Comparison of ENCODE assay signal across 27 cellular contexts in genomic region chr2:10594481-10594880, GRCh38.
DNase-seq lines count a peak whose midpoint lies in the region; ATAC-seq, FAIRE-seq and TF ChIP-seq lines count a peak whose summit lies in the region.
"Had no signal": no experiment of that assay in that cellular context is flagged by ENCODE, and none has a peak within 500 bp of the region (broad histone marks: within the 10 kb centered on the region; RNA-seq: fewer than 3 reads in every experiment).

No MANE protein-coding gene starts in this region.

- TF ChIP-seq POLR2A in K562 (conservative IDR thresholded peaks at IDR 0.05) = no peak

- no peaks in the 10 kb centered on the region for H4K20me1 ChIP-seq in K562 (replicated peaks; ENCODE audit: control insufficient read depth, insufficient read depth, low read length)

- no peak overlapping the region for H3K27ac ChIP-seq in K562 (ENCODE audit: extremely low read depth, low read depth, low read length)
- H3K27ac ChIP-seq in effector memory CD4-positive, alpha-beta T cell (ENCODE audit: insufficient read depth, low read length, poor library complexity, severe bottlenecking) = no peak overlapping the region
- H3K27ac ChIP-seq: A549; BLaER1 treated with 17β-estradiol and CSF1 and Interleukin-3, amounts not matched to agents 10 nM and 100 nM had no signal

- no peaks in the 10 kb centered on the region for H3K9me3 Mint-ChIP-seq in nephron
- H3K9me3 Mint-ChIP-seq in stimulated activated naive B cell treated with anti-CD40 and anti-IgM and Interleukin-4, amounts not matched to agents 10 μg/mL and 1 μg/mL and 100 μg/mL, for 72 hours = no peaks in the 10 kb centered on the region
- H3K9me3 Mint-ChIP-seq: CD4-positive, alpha-beta T cell; CD8-positive, alpha-beta memory T cell; HFFc6 had no signal

- 78% methylated on average over 5 of the region's 5 CpGs for WGBS in K562 (ENCODE audit: insufficient coverage, low coverage, missing lambda C conversion rate)

- no peak for TF ChIP-seq RAD21 in K562 (CRISPR knock-in tag; conservative IDR thresholded peaks at IDR 0.05 in 1 of 2, IDR thresholded peaks at IDR 0.05 in 1 of 2)

- no TSS peak for BruUV-seq in K562 (replicated peaks; lab: Mats Ljungman, UMichigan)

- no peak overlapping the region for H3K9ac ChIP-seq in K562 (ENCODE audit: insufficient read depth in 1 of 2, low read depth in 2 of 2, low read length in 2 of 2)
- H3K9ac ChIP-seq: BLaER1 treated with 17β-estradiol and CSF1 and Interleukin-3, amounts not matched to agents 10 nM and 100 nM had no signal

- H3K27me3 Mint-ChIP-seq in nephron (ENCODE audit: low read depth) = no peaks in the 10 kb centered on the region
- H3K27me3 Mint-ChIP-seq in stimulated activated naive B cell treated with anti-CD40 and anti-IgM and Interleukin-4, amounts not matched to agents 10 μg/mL and 1 μg/mL and 100 μg/mL, for 72 hours = no peaks in the 10 kb centered on the region
- H3K27me3 Mint-ChIP-seq: CD4-positive, alpha-beta T cell; CD8-positive, alpha-beta memory T cell had no signal

- H2AFZ ChIP-seq in K562 (ENCODE audit: low read depth, low read length) = no peak overlapping the region

- peaks cover 57% of the 10 kb centered on the region for H3K36me3 Mint-ChIP-seq in nephron (ENCODE audit: low read depth)
- H3K36me3 Mint-ChIP-seq in stimulated activated naive B cell treated with anti-CD40 and anti-IgM and Interleukin-4, amounts not matched to agents 10 μg/mL and 1 μg/mL and 100 μg/mL, for 72 hours = peaks cover 51 to 63% of the 10 kb centered on the region in 2 donors

- H3K4me3 ChIP-seq in K562 = no peak overlapping the region
- H3K4me3 ChIP-seq in effector memory CD4-positive, alpha-beta T cell (ENCODE audit: insufficient read depth, low read depth, low read length, poor library complexity, severe bottlenecking) = no peak overlapping the region
- H3K4me3 ChIP-seq: A549; BLaER1 treated with 17β-estradiol and CSF1 and Interleukin-3, amounts not matched to agents 10 nM and 100 nM; HAP-1 had no signal

- TF ChIP-seq CTCF in K562 (IDR thresholded peaks at IDR 0.05 in 2 of 3, conservative IDR thresholded peaks at IDR 0.05 in 1 of 3; ENCODE audit: insufficient read depth in 2 of 3, low read depth in 1 of 3, low read length in 3 of 3) (no peak), nephron (IDR thresholded peaks at IDR 0.05; ENCODE audit: unreplicated experiment in 3 of 3) (no peak)

- H3K79me2 ChIP-seq in K562 (ENCODE audit: control insufficient read depth, insufficient read depth, low read length) = no peaks in the 10 kb centered on the region

- peaks cover 71% of the 10 kb centered on the region for H3K36me3 ChIP-seq in K562 (ENCODE audit: control insufficient read depth, insufficient read depth, low read length)
- peaks cover 46% of the 10 kb centered on the region for H3K36me3 ChIP-seq in effector memory CD4-positive, alpha-beta T cell (ENCODE audit: control insufficient read depth, insufficient read depth, low read length)

- no peaks in the 10 kb centered on the region for H3K27me3 ChIP-seq in K562 (ENCODE audit: control insufficient read depth in 2 of 2, insufficient read depth in 2 of 2, low read length in 2 of 2)
- no peaks in the 10 kb centered on the region for H3K27me3 ChIP-seq in effector memory CD4-positive, alpha-beta T cell (replicated peaks; ENCODE audit: control insufficient read depth, insufficient read depth, low read length, poor library complexity, severe bottlenecking)
- H3K27me3 ChIP-seq: BE2C; BLaER1 treated with 17β-estradiol and CSF1 and Interleukin-3, amounts not matched to agents 10 nM and 100 nM had no signal

- H3K4me2 ChIP-seq in K562 (ENCODE audit: insufficient read depth, low read length) = no peak overlapping the region
- H3K4me2 ChIP-seq: A549; BLaER1 treated with 17β-estradiol and CSF1 and Interleukin-3, amounts not matched to agents 10 nM and 100 nM had no signal

- intact Hi-C loops in K562 (cut with micrococcal nuclease) (no loop called here), left ventricle myocardium superior (cut with micrococcal nuclease) (no loop called here)

- H3K4me1 Mint-ChIP-seq in nephron = peaks cover 49% of the 10 kb centered on the region
- H3K4me1 Mint-ChIP-seq in stimulated activated naive B cell treated with anti-CD40 and anti-IgM and Interleukin-4, amounts not matched to agents 10 μg/mL and 1 μg/mL and 100 μg/mL, for 72 hours = peaks cover 0 to 2% of the 10 kb centered on the region in 2 donors

- peak; percentile 64 for FAIRE-seq in K562 (lab: Jason Lieb, UNC)
- FAIRE-seq: A549, D721Med, GM12891, GM18507, H54 had no signal

- CTCF ChIA-PET in K562 (lab: Yijun Ruan, JAX; ENCODE audit: low intra/inter-chr PET ratio) = no interaction called here

- no peak for TF ChIP-seq EP300 in K562 (IDR thresholded peaks at IDR 0.05; ENCODE audit: low read length)

- no peak overlapping the region for H3K4me3 Mint-ChIP-seq in nephron
- no peak overlapping the region for H3K4me3 Mint-ChIP-seq in stimulated activated naive B cell treated with anti-CD40 and anti-IgM and Interleukin-4, amounts not matched to agents 10 μg/mL and 1 μg/mL and 100 μg/mL, for 72 hours
- H3K4me3 Mint-ChIP-seq: CD14-positive monocyte; CD4-positive, alpha-beta T cell; CD8-positive, alpha-beta memory T cell; HFFc6 had no signal

- H3K4me1 ChIP-seq in K562 (replicated peaks in 1 of 2; ENCODE audit: control insufficient read depth in 2 of 2, insufficient read depth in 2 of 2, low read length in 2 of 2) = no peaks in the 10 kb centered on the region
- no peaks in the 10 kb centered on the region for H3K4me1 ChIP-seq in effector memory CD4-positive, alpha-beta T cell (ENCODE audit: control insufficient read depth, insufficient read depth, low read length, poor library complexity, severe bottlenecking)
- H3K4me1 ChIP-seq: HAP-1 had no signal

- H3K27ac Mint-ChIP-seq in nephron = peak overlapping the region; percentile 8 to 32 (median 15)
- peak overlapping the region; percentile 6 for H3K27ac Mint-ChIP-seq in stimulated activated naive B cell treated with anti-CD40 and anti-IgM and Interleukin-4, amounts not matched to agents 10 μg/mL and 1 μg/mL and 100 μg/mL, for 72 hours
- H3K27ac Mint-ChIP-seq: CD14-positive monocyte; CD4-positive, alpha-beta T cell; CD8-positive, alpha-beta memory T cell; HFFc6 had no signal

- ATAC-seq in K562 (no peak), left lobe of liver (peak; percentile 55), left ventricle myocardium superior (no peak)
- no peak for ATAC-seq in stimulated activated naive B cell treated with anti-CD40 and anti-IgM and Interleukin-4, amounts not matched to agents 10 μg/mL and 1 μg/mL and 100 μg/mL, for 72 hours (replicated peaks)
- ATAC-seq: A549 had no signal

- in situ Hi-C loops in K562 (cut with MboI) = no loop called here

- DNase-seq in K562 (ENCODE audit: extremely low read depth in 1 of 4, low spot score in 3 of 4) (no peak), left lobe of liver (ENCODE audit: low spot score) (no peak), left ventricle myocardium superior (no peak), activated gamma-delta T cell (lab: John Stamatoyannopoulos, UW) (no peak)
- no peak for DNase-seq in stimulated activated naive B cell treated with anti-CD40 and anti-IgM and Interleukin-4, amounts not matched to agents 10 μg/mL and 1 μg/mL and 100 μg/mL, for 72 hours
- no peak for DNase-seq in effector memory CD4-positive, alpha-beta T cell
- DNase-seq: 8988T; ACHN; AML-193; BE2C; CD4-positive, alpha-beta T cell; CD8-positive, alpha-beta memory T cell; DMS 273 treated with DMSO at 0.1 percent for 48 hours; DMS79; EL; GDM1; GOT3; HFFc6 had no signal

- H3K9me3 ChIP-seq in K562 (replicated peaks; ENCODE audit: control insufficient read depth, insufficient read depth, low read depth, low read length) = no peaks in the 10 kb centered on the region
- no peaks in the 10 kb centered on the region for H3K9me3 ChIP-seq in effector memory CD4-positive, alpha-beta T cell (ENCODE audit: control insufficient read depth, low read length)
- H3K9me3 ChIP-seq: A549, BE2C, HAP-1 had no signal

- H3K9me1 ChIP-seq in K562 (ENCODE audit: control insufficient read depth, insufficient read depth, low read length) = no peaks in the 10 kb centered on the region

- POLR2A ChIA-PET in K562 (lab: Yijun Ruan, JAX) = no interaction called here

TF ChIP-seq in K562, 482 proteins besides CTCF, POLR2A, EP300 and RAD21 (continues in another document):
- TF ChIP-seq GATAD2B (IDR thresholded peaks at IDR 0.05; ENCODE audit: borderline replicate concordance) (no peak), AFF1 (IDR thresholded peaks at IDR 0.05; ENCODE audit: low read depth in 1 of 2, partially characterized antibody in 2 of 2) (no peak), FOXK2 (conservative IDR thresholded peaks at IDR 0.05 in 1 of 2, IDR thresholded peaks at IDR 0.05 in 1 of 2; ENCODE audit: low read depth in 2 of 2) (no peak), EHMT2 (IDR thresholded peaks at IDR 0.05) (no peak), RFX5 (IDR thresholded peaks at IDR 0.05; ENCODE audit: low read depth, low read length) (no peak), ZNF551 (CRISPR knock-in tag; IDR thresholded peaks at IDR 0.05) (no peak), FOXK1 (CRISPR knock-in tag; IDR thresholded peaks at IDR 0.05; ENCODE audit: borderline replicate concordance) (no peak), CHD2 (IDR thresholded peaks at IDR 0.05; ENCODE audit: low read depth, low read length) (no peak)
